1 cellular context compared by ENCODE assay signal in genomic region chr19:35879770-35880317, GRCh38.
TF ChIP-seq lines count a peak whose summit lies in the region.

No MANE protein-coding gene starts in this region.

TF ChIP-seq in K562, 482 proteins besides CTCF, POLR2A, EP300 and RAD21 (continued from another document and continues in another):
- TF ChIP-seq STAT6 (CRISPR knock-in tag; IDR thresholded peaks at IDR 0.05) (no peak), XRCC5 (IDR thresholded peaks at IDR 0.05; ENCODE audit: low read depth, low read length) (no peak), MAFF (IDR thresholded peaks at IDR 0.05; ENCODE audit: low read length) (no peak), ZNF583 (CRISPR knock-in tag; IDR thresholded peaks at IDR 0.05) (peak; percentile 61; the same call in 1 of the 2 replicates), NCOR1 (IDR thresholded peaks at IDR 0.05) (no peak), ZNF124 (CRISPR knock-in tag; IDR thresholded peaks at IDR 0.05) (no peak), TOE1 (IDR thresholded peaks at IDR 0.05; ENCODE audit: borderline replicate concordance) (peak; percentile 36; the same call in 1 of the 2 replicates), TOE1 (CRISPR knock-in tag; IDR thresholded peaks at IDR 0.05; ENCODE audit: borderline replicate concordance, low read depth) (no peak), MXI1 (IDR thresholded peaks at IDR 0.05; ENCODE audit: low read depth, low read length) (peak; percentile 90), KAT7 (CRISPR knock-in tag; IDR thresholded peaks at IDR 0.05; ENCODE audit: borderline replicate concordance) (peak; percentile 73; the same call in 1 of the 2 replicates), ASH1L (IDR thresholded peaks at IDR 0.05; ENCODE audit: borderline replicate concordance, low read depth, partially characterized antibody) (no peak), NR3C1 (CRISPR knock-in tag; IDR thresholded peaks at IDR 0.05) (peak; percentile 81), ETV5 (CRISPR knock-in tag; IDR thresholded peaks at IDR 0.05; ENCODE audit: low read depth) (peak; percentile 75), USF1 (CRISPR knock-in tag; IDR thresholded peaks at IDR 0.05) (peak; percentile 52), NCOA4 (IDR thresholded peaks at IDR 0.05; ENCODE audit: partially characterized antibody) (no peak), LARP7 (IDR thresholded peaks at IDR 0.05) (no peak), BDP1 (IDR thresholded peaks at IDR 0.05; ENCODE audit: insufficient read depth, insufficient read length) (no peak), TRIM24 (IDR thresholded peaks at IDR 0.05) (no peak), TAF7 (tag; IDR thresholded peaks at IDR 0.05) (no peak), GTF2A2 (tag; IDR thresholded peaks at IDR 0.05) (no peak), ZNF174 (CRISPR knock-in tag; IDR thresholded peaks at IDR 0.05) (no peak), NFIX (CRISPR knock-in tag; IDR thresholded peaks at IDR 0.05; ENCODE audit: low read depth) (no peak), VEZF1 (CRISPR knock-in tag; IDR thresholded peaks at IDR 0.05) (peak; percentile 58), CAMTA2 (CRISPR knock-in tag; conservative IDR thresholded peaks at IDR 0.05) (no peak), ZNF239 (CRISPR knock-in tag; IDR thresholded peaks at IDR 0.05) (no peak), FOSL1 (tag; conservative IDR thresholded peaks at IDR 0.05) (0 out of 2 replicates have a peak, but pooled peaks have one; percentile 17), BHLHE40 (IDR thresholded peaks at IDR 0.05; ENCODE audit: low read length) (peak; percentile 53), SMAD1 (IDR thresholded peaks at IDR 0.05; ENCODE audit: low read depth, low read length, partially characterized antibody) (no peak), SRSF7 (optimal IDR thresholded peaks at IDR 0.05; ENCODE audit: low read depth, low read length) (no peak), ZNF184 (CRISPR knock-in tag; IDR thresholded peaks at IDR 0.05) (no peak), ILF3 (IDR thresholded peaks at IDR 0.05; ENCODE audit: borderline replicate concordance) (no peak), ZNF282 (CRISPR knock-in tag; IDR thresholded peaks at IDR 0.05) (no peak), ELF2 (CRISPR knock-in tag; IDR thresholded peaks at IDR 0.05) (no peak), MED1 (CRISPR knock-in tag; IDR thresholded peaks at IDR 0.05; ENCODE audit: borderline replicate concordance) (no peak), ZNF75A (CRISPR knock-in tag; IDR thresholded peaks at IDR 0.05) (no peak), ZFX (CRISPR knock-in tag; IDR thresholded peaks at IDR 0.05) (no peak; the same call in 1 of the 2 replicates)
- TF ChIP-seq, protein P1, sequence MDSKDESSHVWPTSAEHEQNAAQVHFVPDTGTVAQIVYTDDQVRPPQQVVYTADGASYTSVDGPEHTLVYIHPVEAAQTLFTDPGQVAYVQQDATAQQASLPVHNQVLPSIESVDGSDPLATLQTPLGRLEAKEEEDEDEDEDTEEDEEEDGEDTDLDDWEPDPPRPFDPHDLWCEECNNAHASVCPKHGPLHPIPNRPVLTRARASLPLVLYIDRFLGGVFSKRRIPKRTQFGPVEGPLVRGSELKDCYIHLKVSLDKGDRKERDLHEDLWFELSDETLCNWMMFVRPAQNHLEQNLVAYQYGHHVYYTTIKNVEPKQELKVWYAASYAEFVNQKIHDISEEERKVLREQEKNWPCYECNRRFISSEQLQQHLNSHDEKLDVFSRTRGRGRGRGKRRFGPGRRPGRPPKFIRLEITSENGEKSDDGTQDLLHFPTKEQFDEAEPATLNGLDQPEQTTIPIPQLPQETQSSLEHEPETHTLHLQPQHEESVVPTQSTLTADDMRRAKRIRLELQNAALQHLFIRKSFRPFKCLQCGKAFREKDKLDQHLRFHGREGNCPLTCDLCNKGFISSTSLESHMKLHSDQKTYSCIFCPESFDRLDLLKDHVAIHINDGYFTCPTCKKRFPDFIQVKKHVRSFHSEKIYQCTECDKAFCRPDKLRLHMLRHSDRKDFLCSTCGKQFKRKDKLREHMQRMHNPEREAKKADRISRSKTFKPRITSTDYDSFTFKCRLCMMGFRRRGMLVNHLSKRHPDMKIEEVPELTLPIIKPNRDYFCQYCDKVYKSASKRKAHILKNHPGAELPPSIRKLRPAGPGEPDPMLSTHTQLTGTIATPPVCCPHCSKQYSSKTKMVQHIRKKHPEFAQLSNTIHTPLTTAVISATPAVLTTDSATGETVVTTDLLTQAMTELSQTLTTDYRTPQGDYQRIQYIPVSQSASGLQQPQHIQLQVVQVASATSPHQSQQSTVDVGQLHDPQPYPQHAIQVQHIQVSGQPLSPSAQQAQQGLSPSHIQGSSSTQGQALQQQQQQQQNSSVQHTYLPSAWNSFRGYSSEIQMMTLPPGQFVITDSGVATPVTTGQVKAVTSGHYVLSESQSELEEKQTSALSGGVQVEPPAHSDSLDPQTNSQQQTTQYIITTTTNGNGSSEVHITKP (IDR thresholded peaks at IDR 0.05; ENCODE audit: partially characterized antibody), result no peak
- TF ChIP-seq, protein P2, sequence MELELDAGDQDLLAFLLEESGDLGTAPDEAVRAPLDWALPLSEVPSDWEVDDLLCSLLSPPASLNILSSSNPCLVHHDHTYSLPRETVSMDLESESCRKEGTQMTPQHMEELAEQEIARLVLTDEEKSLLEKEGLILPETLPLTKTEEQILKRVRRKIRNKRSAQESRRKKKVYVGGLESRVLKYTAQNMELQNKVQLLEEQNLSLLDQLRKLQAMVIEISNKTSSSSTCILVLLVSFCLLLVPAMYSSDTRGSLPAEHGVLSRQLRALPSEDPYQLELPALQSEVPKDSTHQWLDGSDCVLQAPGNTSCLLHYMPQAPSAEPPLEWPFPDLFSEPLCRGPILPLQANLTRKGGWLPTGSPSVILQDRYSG (tag; conservative IDR thresholded peaks at IDR 0.05; ENCODE audit: low read depth), result peak; percentile 83
- TF ChIP-seq, protein P3, sequence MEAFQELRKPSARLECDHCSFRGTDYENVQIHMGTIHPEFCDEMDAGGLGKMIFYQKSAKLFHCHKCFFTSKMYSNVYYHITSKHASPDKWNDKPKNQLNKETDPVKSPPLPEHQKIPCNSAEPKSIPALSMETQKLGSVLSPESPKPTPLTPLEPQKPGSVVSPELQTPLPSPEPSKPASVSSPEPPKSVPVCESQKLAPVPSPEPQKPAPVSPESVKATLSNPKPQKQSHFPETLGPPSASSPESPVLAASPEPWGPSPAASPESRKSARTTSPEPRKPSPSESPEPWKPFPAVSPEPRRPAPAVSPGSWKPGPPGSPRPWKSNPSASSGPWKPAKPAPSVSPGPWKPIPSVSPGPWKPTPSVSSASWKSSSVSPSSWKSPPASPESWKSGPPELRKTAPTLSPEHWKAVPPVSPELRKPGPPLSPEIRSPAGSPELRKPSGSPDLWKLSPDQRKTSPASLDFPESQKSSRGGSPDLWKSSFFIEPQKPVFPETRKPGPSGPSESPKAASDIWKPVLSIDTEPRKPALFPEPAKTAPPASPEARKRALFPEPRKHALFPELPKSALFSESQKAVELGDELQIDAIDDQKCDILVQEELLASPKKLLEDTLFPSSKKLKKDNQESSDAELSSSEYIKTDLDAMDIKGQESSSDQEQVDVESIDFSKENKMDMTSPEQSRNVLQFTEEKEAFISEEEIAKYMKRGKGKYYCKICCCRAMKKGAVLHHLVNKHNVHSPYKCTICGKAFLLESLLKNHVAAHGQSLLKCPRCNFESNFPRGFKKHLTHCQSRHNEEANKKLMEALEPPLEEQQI (IDR thresholded peaks at IDR 0.05), result peak; percentile 77
- TF ChIP-seq, protein P4, sequence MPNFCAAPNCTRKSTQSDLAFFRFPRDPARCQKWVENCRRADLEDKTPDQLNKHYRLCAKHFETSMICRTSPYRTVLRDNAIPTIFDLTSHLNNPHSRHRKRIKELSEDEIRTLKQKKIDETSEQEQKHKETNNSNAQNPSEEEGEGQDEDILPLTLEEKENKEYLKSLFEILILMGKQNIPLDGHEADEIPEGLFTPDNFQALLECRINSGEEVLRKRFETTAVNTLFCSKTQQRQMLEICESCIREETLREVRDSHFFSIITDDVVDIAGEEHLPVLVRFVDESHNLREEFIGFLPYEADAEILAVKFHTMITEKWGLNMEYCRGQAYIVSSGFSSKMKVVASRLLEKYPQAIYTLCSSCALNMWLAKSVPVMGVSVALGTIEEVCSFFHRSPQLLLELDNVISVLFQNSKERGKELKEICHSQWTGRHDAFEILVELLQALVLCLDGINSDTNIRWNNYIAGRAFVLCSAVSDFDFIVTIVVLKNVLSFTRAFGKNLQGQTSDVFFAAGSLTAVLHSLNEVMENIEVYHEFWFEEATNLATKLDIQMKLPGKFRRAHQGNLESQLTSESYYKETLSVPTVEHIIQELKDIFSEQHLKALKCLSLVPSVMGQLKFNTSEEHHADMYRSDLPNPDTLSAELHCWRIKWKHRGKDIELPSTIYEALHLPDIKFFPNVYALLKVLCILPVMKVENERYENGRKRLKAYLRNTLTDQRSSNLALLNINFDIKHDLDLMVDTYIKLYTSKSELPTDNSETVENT (CRISPR knock-in tag; IDR thresholded peaks at IDR 0.05), result no peak
- TF ChIP-seq, protein P5, sequence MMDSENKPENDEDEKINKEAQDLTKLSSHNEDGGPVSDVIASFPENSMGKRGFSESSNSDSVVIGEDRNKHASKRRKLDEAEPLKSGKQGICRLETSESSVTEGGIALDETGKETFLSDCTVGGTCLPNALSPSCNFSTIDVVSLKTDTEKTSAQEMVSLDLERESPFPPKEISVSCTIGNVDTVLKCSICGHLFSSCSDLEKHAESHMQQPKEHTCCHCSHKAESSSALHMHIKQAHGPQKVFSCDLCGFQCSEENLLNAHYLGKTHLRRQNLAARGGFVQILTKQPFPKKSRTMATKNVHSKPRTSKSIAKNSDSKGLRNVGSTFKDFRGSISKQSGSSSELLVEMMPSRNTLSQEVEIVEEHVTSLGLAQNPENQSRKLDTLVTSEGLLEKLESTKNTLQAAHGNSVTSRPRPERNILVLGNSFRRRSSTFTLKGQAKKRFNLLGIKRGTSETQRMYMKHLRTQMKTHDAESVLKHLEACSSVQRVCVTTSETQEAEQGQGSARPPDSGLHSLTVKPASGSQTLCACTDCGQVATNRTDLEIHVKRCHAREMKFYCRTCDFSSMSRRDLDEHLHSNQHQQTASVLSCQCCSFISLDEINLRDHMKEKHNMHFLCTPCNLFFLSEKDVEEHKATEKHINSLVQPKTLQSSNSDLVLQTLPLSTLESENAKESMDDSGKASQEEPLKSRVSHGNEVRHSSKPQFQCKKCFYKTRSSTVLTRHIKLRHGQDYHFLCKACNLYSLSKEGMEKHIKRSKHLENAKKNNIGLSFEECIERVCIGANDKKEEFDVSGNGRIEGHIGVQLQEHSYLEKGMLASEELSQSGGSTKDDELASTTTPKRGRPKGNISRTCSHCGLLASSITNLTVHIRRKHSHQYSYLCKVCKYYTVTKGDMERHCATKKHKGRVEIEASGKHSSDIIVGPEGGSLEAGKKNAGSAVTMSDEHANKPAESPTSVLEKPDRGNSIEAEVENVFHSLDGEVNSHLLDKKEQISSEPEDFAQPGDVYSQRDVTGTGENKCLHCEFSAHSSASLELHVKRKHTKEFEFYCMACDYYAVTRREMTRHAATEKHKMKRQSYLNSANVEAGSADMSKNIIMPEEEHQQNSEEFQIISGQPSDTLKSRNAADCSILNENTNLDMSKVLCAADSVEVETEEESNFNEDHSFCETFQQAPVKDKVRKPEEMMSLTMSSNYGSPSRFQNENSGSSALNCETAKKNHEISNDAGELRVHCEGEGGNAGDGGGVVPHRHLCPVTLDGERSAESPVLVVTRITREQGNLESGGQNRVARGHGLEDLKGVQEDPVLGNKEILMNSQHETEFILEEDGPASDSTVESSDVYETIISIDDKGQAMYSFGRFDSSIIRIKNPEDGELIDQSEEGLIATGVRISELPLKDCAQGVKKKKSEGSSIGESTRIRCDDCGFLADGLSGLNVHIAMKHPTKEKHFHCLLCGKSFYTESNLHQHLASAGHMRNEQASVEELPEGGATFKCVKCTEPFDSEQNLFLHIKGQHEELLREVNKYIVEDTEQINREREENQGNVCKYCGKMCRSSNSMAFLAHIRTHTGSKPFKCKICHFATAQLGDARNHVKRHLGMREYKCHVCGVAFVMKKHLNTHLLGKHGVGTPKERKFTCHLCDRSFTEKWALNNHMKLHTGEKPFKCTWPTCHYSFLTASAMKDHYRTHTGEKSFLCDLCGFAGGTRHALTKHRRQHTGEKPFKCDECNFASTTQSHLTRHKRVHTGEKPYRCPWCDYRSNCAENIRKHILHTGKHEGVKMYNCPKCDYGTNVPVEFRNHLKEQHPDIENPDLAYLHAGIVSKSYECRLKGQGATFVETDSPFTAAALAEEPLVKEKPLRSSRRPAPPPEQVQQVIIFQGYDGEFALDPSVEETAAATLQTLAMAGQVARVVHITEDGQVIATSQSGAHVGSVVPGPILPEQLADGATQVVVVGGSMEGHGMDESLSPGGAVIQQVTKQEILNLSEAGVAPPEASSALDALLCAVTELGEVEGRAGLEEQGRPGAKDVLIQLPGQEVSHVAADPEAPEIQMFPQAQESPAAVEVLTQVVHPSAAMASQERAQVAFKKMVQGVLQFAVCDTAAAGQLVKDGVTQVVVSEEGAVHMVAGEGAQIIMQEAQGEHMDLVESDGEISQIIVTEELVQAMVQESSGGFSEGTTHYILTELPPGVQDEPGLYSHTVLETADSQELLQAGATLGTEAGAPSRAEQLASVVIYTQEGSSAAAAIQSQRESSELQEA (IDR thresholded peaks at IDR 0.05; ENCODE audit: low read depth), result no peak
